Comparison of ENCODE assay signal across 9 cellular contexts in genomic region chr21:44919913-44920693, GRCh38. TPM values are rescaled to one million over a fixed set of nuclear protein-coding genes. Genes with fewer than 3 reads are reported as not detected.
DNase-seq lines count a peak whose midpoint lies in the region; ATAC-seq and TF ChIP-seq lines count a peak whose summit lies in the region.
"Had no signal": no experiment of that assay in that cellular context is flagged by ENCODE, and none has a peak within 500 bp of the region (broad histone marks: within the 10 kb centered on the region; RNA-seq: fewer than 3 reads in every experiment).

No MANE protein-coding gene starts in this region.

- no peaks in the 10 kb centered on the region for H3K27me3 ChIP-seq in Peyer's patch
- H3K27me3 ChIP-seq in upper lobe of right lung: peaks cover 7% of the 10 kb centered on the region

- H3K36me3 Mint-ChIP-seq in activated naive CD4-positive, alpha-beta T cell treated with anti-CD3 and anti-CD28 coated beads for 36 hours (ENCODE audit: low read depth): peaks cover 10% of the 10 kb centered on the region
- H3K36me3 Mint-ChIP-seq in immature natural killer cell: peaks cover 8 to 29% (median 16%) of the 10 kb centered on the region in 3 donors

- H3K27ac ChIP-seq in Peyer's patch: peak overlapping the region; percentile 15 to 82 (median 54)
- peak overlapping the region; percentile 73 for H3K27ac ChIP-seq in upper lobe of right lung

- CTCF ChIA-PET in activated naive CD4-positive, alpha-beta T cell treated with anti-CD3 and anti-CD28 coated beads for 36 hours (lab: Charles Lee): interaction anchor here (0.8 to 2.9 kb wide), 9 partner anchors 9 to 219 kb away, joined by 3 to 15 read pairs (median 3); partner anchors contain the start of gene UBE2G2

- no peaks in the 10 kb centered on the region for H3K9me3 ChIP-seq in Peyer's patch
- no peaks in the 10 kb centered on the region for H3K9me3 ChIP-seq in upper lobe of right lung

- H3K27me3 Mint-ChIP-seq in activated naive CD4-positive, alpha-beta T cell treated with anti-CD3 and anti-CD28 coated beads for 36 hours (ENCODE audit: low read depth): no peaks in the 10 kb centered on the region
- H3K27me3 Mint-ChIP-seq in immature natural killer cell (ENCODE audit: low read depth in 3 of 3): peaks cover 6 to 21% (median 20%) of the 10 kb centered on the region in 3 donors

- H3K4me1 ChIP-seq in Peyer's patch: peaks cover 0 to 9% (median 0%) of the 10 kb centered on the region in 4 donors
- H3K4me1 ChIP-seq in upper lobe of right lung: peaks cover 31% of the 10 kb centered on the region

- peaks cover 68% of the 10 kb centered on the region for H3K4me1 Mint-ChIP-seq in activated naive CD4-positive, alpha-beta T cell treated with anti-CD3 and anti-CD28 coated beads for 36 hours (ENCODE audit: low read depth)
- peaks cover 82 to 86% of the 10 kb centered on the region in 2 donors for H3K4me1 Mint-ChIP-seq in immature natural killer cell

- H3K9me3 Mint-ChIP-seq in activated naive CD4-positive, alpha-beta T cell treated with anti-CD3 and anti-CD28 coated beads for 36 hours: no peaks in the 10 kb centered on the region
- H3K9me3 Mint-ChIP-seq in immature natural killer cell: no peaks in the 10 kb centered on the region

- DNase-seq in activated naive CD4-positive, alpha-beta T cell treated with anti-CD3 and anti-CD28 coated beads for 36 hours: peak; percentile 44
- DNase-seq in activated naive CD4-positive, alpha-beta T cell treated with anti-CD3 and anti-CD28 coated beads, Interleukin-2, amount 50 U/mL, for 16 hours: no peak
- DNase-seq in Peyer's patch: no peak
- peak in 1 of 3 donors; percentile 36 for DNase-seq in immature natural killer cell
- DNase-seq in upper lobe of right lung: peak; percentile 64
- DNase-seq in globus pallidus (ENCODE audit: low spot score): no peak
- DNase-seq in COR-L47 (lab: John Stamatoyannopoulos, UW): no peak

- H3K4me3 ChIP-seq in Peyer's patch (peak overlapping the region; percentile 40 to 57 (median 44)), upper lobe of right lung (peak overlapping the region; percentile 50)

- peak; percentile 25 for ATAC-seq in upper lobe of right lung
- no peak for ATAC-seq in GM19351 (IDR thresholded peaks at IDR 0.05; ENCODE audit: unreplicated experiment)

- intact Hi-C loops in activated naive CD4-positive, alpha-beta T cell treated with anti-CD3 and anti-CD28 coated beads for 36 hours (cut with micrococcal nuclease): loop anchor here (1.0 to 10.0 kb wide), 2 partner anchors 7 to 565 kb away; partner anchors contain the start of gene TRPM2
- intact Hi-C loops in upper lobe of right lung (cut with DNase I): no loop called here

- no peaks in the 10 kb centered on the region for H3K36me3 ChIP-seq in Peyer's patch
- H3K36me3 ChIP-seq in upper lobe of right lung: no peaks in the 10 kb centered on the region

- peak overlapping the region; percentile 97 for H3K27ac Mint-ChIP-seq in activated naive CD4-positive, alpha-beta T cell treated with anti-CD3 and anti-CD28 coated beads for 36 hours
- H3K27ac Mint-ChIP-seq in immature natural killer cell: peak overlapping the region; percentile 94 to 100 (median 98)

- TF ChIP-seq CTCF in Peyer's patch (IDR thresholded peaks at IDR 0.05) (no peak), upper lobe of right lung (IDR thresholded peaks at IDR 0.05) (no peak)

- H3K4me3 Mint-ChIP-seq in activated naive CD4-positive, alpha-beta T cell treated with anti-CD3 and anti-CD28 coated beads for 36 hours: peak overlapping the region; percentile 96
- peak overlapping the region; percentile 98 to 100 (median 100) for H3K4me3 Mint-ChIP-seq in immature natural killer cell

- no peak for TF ChIP-seq POLR2A in Peyer's patch (IDR thresholded peaks at IDR 0.05)

RNA-seq across cellular contexts. Expression of gene ITGB2, which starts 0.6 kb away (rescaled TPM):
- total RNA-seq in activated naive CD4-positive, alpha-beta T cell treated with anti-CD3 and anti-CD28 coated beads for 36 hours: 100 to 1,000 TPM; 182 to 185 TPM
- 10 to 100 TPM in 3 of 4 donors, 1 to 10 TPM in 1; 9.3 to 58.6 (median 16.4) TPM for total RNA-seq in Peyer's patch
- 1,000 to 10,000 TPM; 1,416 to 2,161 (median 1,452) TPM for polyA plus RNA-seq in immature natural killer cell
- 370 TPM for total RNA-seq in upper lobe of right lung
- polyA plus RNA-seq: BJ had no signal

RNA-seq across cellular contexts. Expression of gene SLX9, which starts 19.7 kb away (rescaled TPM):
- 10 to 100 TPM; 61.8 to 63.4 TPM for total RNA-seq in activated naive CD4-positive, alpha-beta T cell treated with anti-CD3 and anti-CD28 coated beads for 36 hours
- total RNA-seq in Peyer's patch (10 to 100 TPM in 1 of 4 donors, 1 to 10 TPM in 2, not detected in 1; 7.8 to 10.5 (median 10.0) TPM), upper lobe of right lung (22.8 TPM)
- 10 to 100 TPM in 2 of 3 donors, 1 to 10 TPM in 1; 7.1 to 12.4 (median 11.3) TPM for polyA plus RNA-seq in immature natural killer cell

RNA-seq across cellular contexts. Expression of gene PTTG1IP, which starts 46.6 kb away (rescaled TPM):
- 10 to 100 TPM; 37.6 to 38.5 TPM for total RNA-seq in activated naive CD4-positive, alpha-beta T cell treated with anti-CD3 and anti-CD28 coated beads for 36 hours
- total RNA-seq in Peyer's patch: 100 to 1,000 TPM in 3 of 4 donors, 10 to 100 TPM in 1; 69.3 to 495 (median 390) TPM
- polyA plus RNA-seq in immature natural killer cell: 100 to 1,000 TPM in 1 of 3 donors, 10 to 100 TPM in 2; 67.7 to 103 (median 92.9) TPM
- 244 TPM for total RNA-seq in upper lobe of right lung

Comparison
In these comparisons a context has a peak if more than half of its experiments do, and no peak if none do; other contexts are left out.
1. DNase-seq: peak in activated naive CD4-positive, alpha-beta T cell treated with anti-CD3 and anti-CD28 coated beads for 36 hours (single experiment) and upper lobe of right lung (single experiment); none in activated naive CD4-positive, alpha-beta T cell treated with anti-CD3 and anti-CD28 coated beads, Interleukin-2, amount 50 U/mL, for 16 hours (single experiment), Peyer's patch (0 of 3), globus pallidus (single experiment) and COR-L47 (single experiment).